Comparison of ENCODE assay signal across 11 cellular contexts in genomic region chr10:119688033-119688508, GRCh38. TPM values are rescaled to one million over a fixed set of nuclear protein-coding genes. Genes with fewer than 3 reads are reported as not detected.
DNase-seq lines count a peak whose midpoint lies in the region; ATAC-seq and TF ChIP-seq lines count a peak whose summit lies in the region.
"Had no signal": no experiment of that assay in that cellular context is flagged by ENCODE, and none has a peak within 500 bp of the region (broad histone marks: within the 10 kb centered on the region; RNA-seq: fewer than 3 reads in every experiment).

No MANE protein-coding gene starts in this region.

- WGBS in aorta, 2 donors = 90 to 91% methylated on average over 4 of the region's 4 CpGs

- peak overlapping the region; percentile 98 for H3K27ac ChIP-seq in HUES48 (ENCODE audit: low read depth, low read length)
- H3K27ac ChIP-seq in aorta (ENCODE audit: low read depth in 1 of 2, low read length in 2 of 2) = no peak overlapping the region
- H3K27ac ChIP-seq: colonic mucosa had no signal

- H3K27me3 Mint-ChIP-seq in activated CD8-positive, alpha-beta T cell treated with anti-CD3 and anti-CD28 coated beads for 36 hours = no peaks in the 10 kb centered on the region
- no peaks in the 10 kb centered on the region for H3K27me3 Mint-ChIP-seq in neural crest cell (ENCODE audit: low read depth)

- H3K27ac Mint-ChIP-seq in activated CD8-positive, alpha-beta T cell treated with anti-CD3 and anti-CD28 coated beads for 36 hours = no peak overlapping the region
- no peak overlapping the region for H3K27ac Mint-ChIP-seq in neural crest cell (ENCODE audit: unreplicated experiment)

- H3K4me1 ChIP-seq in HUES48 (ENCODE audit: control insufficient read depth, insufficient read depth, low read length) (peaks cover 24% of the 10 kb centered on the region), aorta (ENCODE audit: control insufficient read depth in 1 of 2, insufficient read depth in 2 of 2, low read length in 2 of 2) (no peaks in the 10 kb centered on the region)

- no peaks in the 10 kb centered on the region for H3K36me3 ChIP-seq in HUES48 (ENCODE audit: control insufficient read depth, insufficient read depth, low read length)
- no peaks in the 10 kb centered on the region for H3K36me3 ChIP-seq in aorta (ENCODE audit: control insufficient read depth in 1 of 2, insufficient read depth in 2 of 2, low read length in 1 of 2)
- H3K36me3 ChIP-seq: colonic mucosa had no signal

- intact Hi-C loops in activated CD8-positive, alpha-beta T cell treated with anti-CD3 and anti-CD28 coated beads for 36 hours (cut with micrococcal nuclease) = loop anchor here (5.0 to 10.0 kb wide), 2 partner anchors 39 to 147 kb away; partner anchors contain the start of gene INPP5F
- intact Hi-C loops in aorta (cut with DNase I) = loop anchor here in 1 of 2 donors (5.0 to 10.0 kb wide), 2 partner anchors 47 to 174 kb away; no protein-coding TSS in a partner anchor

- no peaks in the 10 kb centered on the region for H3K36me3 Mint-ChIP-seq in activated CD8-positive, alpha-beta T cell treated with anti-CD3 and anti-CD28 coated beads for 36 hours (ENCODE audit: low read depth)
- no peaks in the 10 kb centered on the region for H3K36me3 Mint-ChIP-seq in neural crest cell (ENCODE audit: low read depth)

- no peak for ATAC-seq in activated CD8-positive, alpha-beta T cell treated with anti-CD3 and anti-CD28 coated beads for 36 hours
- ATAC-seq in aorta (ENCODE audit: low FRiP score) = no peak

- DNase-seq in activated CD8-positive, alpha-beta T cell treated with anti-CD3 and anti-CD28 coated beads for 36 hours = peak; percentile 26
- no peak for DNase-seq in neural crest cell (ENCODE audit: low read depth, low spot score)
- DNase-seq in NCI-H1436 treated with DMSO at 0.1 percent for 48 hours (lab: John Stamatoyannopoulos, UW) = no peak
- no peak for DNase-seq in aorta
- DNase-seq in activated CD4-positive, alpha-beta T cell treated with anti-CD3 and anti-CD28 coated beads, Interleukin-2, amount 50 U/mL, for 1 hour = no peak
- DNase-seq: activated effector memory CD4-positive, alpha-beta T cell treated with Interleukin-2 at 50 U/mL for 16 hours; colonic mucosa; DMS53; NCI-H69 had no signal

- H3K9me3 ChIP-seq in HUES48 (ENCODE audit: control insufficient read depth, insufficient read depth, low read length) (no peaks in the 10 kb centered on the region), aorta (ENCODE audit: control insufficient read depth, low read length) (no peaks in the 10 kb centered on the region)
- H3K9me3 ChIP-seq: colonic mucosa had no signal

- TF ChIP-seq CTCF in GM12875 (IDR thresholded peaks at IDR 0.05; ENCODE audit: borderline replicate concordance, insufficient read depth, low read depth, low read length) (peak; percentile 23; the same call in 1 of the 2 replicates), neural crest cell (conservative IDR thresholded peaks at IDR 0.05) (no peak)
- TF ChIP-seq CTCF in activated CD8-positive, alpha-beta T cell treated with anti-CD3 and anti-CD28 coated beads for 36 hours (IDR thresholded peaks at IDR 0.05) = peak; percentile 19

- POLR2A ChIA-PET in activated CD8-positive, alpha-beta T cell treated with anti-CD3 and anti-CD28 coated beads for 36 hours (lab: Charles Lee) = interaction anchor here (0.5 to 1.2 kb wide), 4 partner anchors 26 to 184 kb away, joined by 3 to 6 read pairs (median 3); partner anchors contain the start of genes INPP5F and MCMBP

- CTCF ChIA-PET in activated CD8-positive, alpha-beta T cell treated with anti-CD3 and anti-CD28 coated beads for 36 hours (lab: Charles Lee) = interaction anchor here (0.9 to 4.2 kb wide), 13 partner anchors 8 to 184 kb away, joined by 3 to 58 read pairs (median 11); partner anchors contain the start of genes INPP5F and MCMBP

- H3K4me1 Mint-ChIP-seq in activated CD8-positive, alpha-beta T cell treated with anti-CD3 and anti-CD28 coated beads for 36 hours (ENCODE audit: low read depth) = peaks cover 13% of the 10 kb centered on the region
- H3K4me1 Mint-ChIP-seq in neural crest cell = peaks cover 45% of the 10 kb centered on the region

- peak overlapping the region; percentile 79 for H3K9ac ChIP-seq in HUES48 (ENCODE audit: low read depth, low read length)

- H3K9me3 Mint-ChIP-seq in activated CD8-positive, alpha-beta T cell treated with anti-CD3 and anti-CD28 coated beads for 36 hours = no peaks in the 10 kb centered on the region
- peaks cover 6% of the 10 kb centered on the region for H3K9me3 Mint-ChIP-seq in neural crest cell

- H3K4me3 ChIP-seq in GM12875 (ENCODE audit: low read depth, low read length) (no peak overlapping the region), HUES48 (ENCODE audit: low read depth, low read length) (peak overlapping the region; percentile 77), aorta (ENCODE audit: low read length in 2 of 2) (no peak overlapping the region)
- H3K4me3 ChIP-seq: colonic mucosa had no signal

- no peak overlapping the region for H3K4me3 Mint-ChIP-seq in activated CD8-positive, alpha-beta T cell treated with anti-CD3 and anti-CD28 coated beads for 36 hours
- H3K4me3 Mint-ChIP-seq in neural crest cell = peak overlapping the region; percentile 77

- H3K27me3 ChIP-seq in HUES48 (ENCODE audit: control insufficient read depth, insufficient read depth, low read length) = no peaks in the 10 kb centered on the region
- no peaks in the 10 kb centered on the region for H3K27me3 ChIP-seq in aorta (ENCODE audit: control insufficient read depth in 1 of 2, insufficient read depth in 2 of 2, low read length in 1 of 2)
- H3K27me3 ChIP-seq: colonic mucosa had no signal

RNA-seq across cellular contexts. Expression of gene BAG3, which starts 36.9 kb away (rescaled TPM):
- 10 to 100 TPM; 13.4 to 14.3 TPM for total RNA-seq in activated CD8-positive, alpha-beta T cell treated with anti-CD3 and anti-CD28 coated beads for 36 hours
- total RNA-seq in neural crest cell (22.3 and 23.3 TPM in 2 replicates), aorta (10 to 100 TPM; 65.8 to 85.1 TPM)
- 10 to 100 TPM; 16.3 to 26.5 TPM for polyA plus RNA-seq in aorta

RNA-seq across cellular contexts. Expression of gene INPP5F, which starts 37.8 kb away (rescaled TPM):
- total RNA-seq in activated CD8-positive, alpha-beta T cell treated with anti-CD3 and anti-CD28 coated beads for 36 hours = 10 to 100 TPM; 10.7 TPM
- total RNA-seq in neural crest cell = 95.4 and 99.9 TPM in 2 replicates
- total RNA-seq in aorta = 10 to 100 TPM; 23.1 to 23.9 TPM
- 10 to 100 TPM in 1 of 2 donors, 1 to 10 TPM in 1; 6.9 to 13.4 TPM for polyA plus RNA-seq in aorta
